1 cellular context compared by ENCODE assay signal in the genomic region with DNA sequence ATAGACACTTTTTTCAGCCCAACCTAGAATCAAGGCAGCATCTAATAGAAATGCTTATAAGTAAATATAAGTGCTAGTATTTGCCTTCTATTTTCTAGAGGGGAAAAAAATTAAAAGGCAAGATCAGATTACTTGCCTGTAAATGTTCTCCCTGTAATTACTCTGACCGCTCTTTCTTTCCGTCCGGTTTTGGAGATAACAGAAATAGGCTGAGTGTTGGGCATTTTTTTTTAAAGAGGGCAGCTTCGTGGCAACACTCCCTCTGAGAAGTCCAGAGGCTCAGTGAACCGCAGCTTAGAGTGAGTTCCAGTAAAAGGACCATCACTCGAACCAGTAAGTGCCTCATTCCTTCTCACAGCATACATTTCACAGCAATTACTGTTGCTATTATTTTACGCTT. TPM values are rescaled to one million over a fixed set of nuclear protein-coding genes. Genes with fewer than 3 reads are reported as not detected.
"Had no signal": no experiment of that assay in that cellular context is flagged by ENCODE, and none has a peak within 500 bp of the region (broad histone marks: within the 10 kb centered on the region; RNA-seq: fewer than 3 reads in every experiment).

No MANE protein-coding gene starts in this region.

RNA-seq across cellular contexts. Expression of a gene that starts 40.6 kb away (rescaled TPM):
- polyA plus RNA-seq: immature natural killer cell had no signal
